ENCODE assay signal across 25 cellular contexts in genomic region chr10:35316346-35316967, GRCh38. TPM values are rescaled to one million over a fixed set of nuclear protein-coding genes. Genes with fewer than 3 reads are reported as not detected.
DNase-seq lines count a peak whose midpoint lies in the region; ATAC-seq and TF ChIP-seq lines count a peak whose summit lies in the region.
"Had no signal": no experiment of that assay in that cellular context is flagged by ENCODE, and none has a peak within 500 bp of the region (broad histone marks: within the 10 kb centered on the region; RNA-seq: fewer than 3 reads in every experiment).

No MANE protein-coding gene starts in this region.

- H3K18ac ChIP-seq in mesendoderm (ENCODE audit: low read length): no peak overlapping the region

- no peak overlapping the region for H2BK5ac ChIP-seq in mesendoderm (ENCODE audit: low read length)

- no peak overlapping the region for H3K27ac Mint-ChIP-seq in endothelial cell (ENCODE audit: unreplicated experiment)
- H3K27ac Mint-ChIP-seq: activated naive CD4-positive, alpha-beta T cell treated with anti-CD3 and anti-CD28 coated beads, Interleukin-2, amount 10 ng/mL, durations not matched to agents 7 days and 5 days; mesothelial cell of epicardium; T-helper 1 cell treated with Interleukin-12 subunit alpha and Interleukin-12 subunit beta and Interleukin-4 antibody, amounts not matched to agents 30 μg/mL and 1 μg/mL, for 36 hours had no signal

- no CpG with 5 or more reads among the region's 3 CpGs for WGBS in mesendoderm (ENCODE audit: extremely low coverage, insufficient coverage, low lambda C conversion rate)

- no peaks in the 10 kb centered on the region for H3K79me1 ChIP-seq in mesendoderm (ENCODE audit: low read length)

- H3K9me3 ChIP-seq in adipocyte (ENCODE audit: control insufficient read depth, low read length): no peaks in the 10 kb centered on the region
- H3K9me3 ChIP-seq: esophagus muscularis mucosa, Peyer's patch, SJSA1 had no signal

- DNase-seq in HCEC 1CT (peak; percentile 21), adipocyte (ENCODE audit: low read depth) (peak; percentile 36), mesendoderm (no peak), mucosa of gallbladder (ENCODE audit: low spot score) (no peak), endothelial cell (ENCODE audit: low spot score) (no peak)
- DNase-seq: activated CD4-positive, alpha-beta T cell treated with anti-CD3 and anti-CD28 coated beads, Interleukin-2, amount 50 U/mL, for 4 hours; activated naive CD4-positive, alpha-beta T cell treated with anti-CD3 and anti-CD28 coated beads, Interleukin-2, amount 10 ng/mL, durations not matched to agents 7 days and 5 days; activated T-cell treated with anti-CD3 and anti-CD28 coated beads for 4 hours; aorta; DMS79 treated with DMSO at 0.1 percent for 48 hours; effector CD4-positive, alpha-beta T cell; left colon; NCI-H82; nephron progenitor cell; Peyer's patch; stimulated activated CD4-positive, alpha-beta T cell treated with anti-CD3 and anti-CD28 coated beads, Interleukin-2, amount 100 ng/mL, for 24 hours; stomach had no signal

- no peak overlapping the region for H2BK120ac ChIP-seq in mesendoderm (ENCODE audit: low read depth, low read length)

- H3K56ac ChIP-seq in mesendoderm (ENCODE audit: low read length): no peak overlapping the region

- no peak overlapping the region for H3K4ac ChIP-seq in mesendoderm (ENCODE audit: low read depth, low read length)

- no peak for TF ChIP-seq CTCF in endothelial cell (IDR thresholded peaks at IDR 0.05; ENCODE audit: unreplicated experiment)

- H4K5ac ChIP-seq in mesendoderm (ENCODE audit: low read length): no peak overlapping the region

- H3K79me2 ChIP-seq in mesendoderm (ENCODE audit: control insufficient read depth, insufficient read depth, low read length): no peaks in the 10 kb centered on the region

- no peaks in the 10 kb centered on the region for H3K9me3 Mint-ChIP-seq in endothelial cell (ENCODE audit: unreplicated experiment)

- H3K27me3 ChIP-seq in adipocyte (replicated peaks; ENCODE audit: control insufficient read depth, insufficient read depth, low read length) (no peaks in the 10 kb centered on the region), mesendoderm (ENCODE audit: insufficient read depth, low read length, poor library complexity) (no peaks in the 10 kb centered on the region)
- H3K27me3 ChIP-seq: esophagus muscularis mucosa, Peyer's patch, SJSA1, stomach had no signal

- no peak overlapping the region for H3K27ac ChIP-seq in mesendoderm (ENCODE audit: low read depth, low read length)
- H3K27ac ChIP-seq: esophagus muscularis mucosa, Peyer's patch, SJSA1, stomach, VCaP had no signal

- no peak overlapping the region for H2AK5ac ChIP-seq in mesendoderm (ENCODE audit: low read length)

- H3K9ac ChIP-seq in adipocyte (ENCODE audit: low read length) (no peak overlapping the region), mesendoderm (ENCODE audit: low read length) (no peak overlapping the region)

- H3K23ac ChIP-seq in mesendoderm (ENCODE audit: low read length): no peak overlapping the region

- peaks cover 20% of the 10 kb centered on the region for H3K36me3 Mint-ChIP-seq in endothelial cell (ENCODE audit: low read depth, unreplicated experiment)

- no peak overlapping the region for H4K8ac ChIP-seq in mesendoderm (ENCODE audit: low read depth, low read length)

- H3K4me2 ChIP-seq in mesendoderm (ENCODE audit: low read length): no peak overlapping the region

- no peak overlapping the region for H2BK15ac ChIP-seq in mesendoderm (replicated peaks; ENCODE audit: low read depth)

- ATAC-seq in GM18868 (IDR thresholded peaks at IDR 0.05; ENCODE audit: unreplicated experiment) (peak; percentile 38), HG03103 (IDR thresholded peaks at IDR 0.05; ENCODE audit: low read depth, unreplicated experiment) (peak; percentile 53), GM18909 (IDR thresholded peaks at IDR 0.05; ENCODE audit: poor library complexity, unreplicated experiment) (no peak)
- ATAC-seq: left colon had no signal

- no peak overlapping the region for H3K4me3 ChIP-seq in adipocyte (ENCODE audit: low read length)
- H3K4me3 ChIP-seq in mesendoderm (ENCODE audit: low read length): no peak overlapping the region
- H3K4me3 ChIP-seq: esophagus muscularis mucosa, Peyer's patch, SJSA1, stomach had no signal

- H3K36me3 ChIP-seq in adipocyte (ENCODE audit: control insufficient read depth, insufficient read depth, low read length, severe bottlenecking) (peaks cover 42% of the 10 kb centered on the region), mesendoderm (ENCODE audit: control insufficient read depth, insufficient read depth, low read length) (no peaks in the 10 kb centered on the region)
- H3K36me3 ChIP-seq: Peyer's patch had no signal

- peaks cover 3% of the 10 kb centered on the region for H3K4me1 Mint-ChIP-seq in endothelial cell (ENCODE audit: unreplicated experiment)
- H3K4me1 Mint-ChIP-seq: mesothelial cell of epicardium, nephron progenitor cell had no signal

- H3K4me1 ChIP-seq in adipocyte (ENCODE audit: control insufficient read depth, insufficient read depth, low read length): no peaks in the 10 kb centered on the region
- no peaks in the 10 kb centered on the region for H3K4me1 ChIP-seq in mesendoderm (ENCODE audit: control insufficient read depth, low read depth, low read length)
- H3K4me1 ChIP-seq: esophagus muscularis mucosa had no signal

- peaks cover 2% of the 10 kb centered on the region for H3K27me3 Mint-ChIP-seq in endothelial cell (ENCODE audit: unreplicated experiment)
- H3K27me3 Mint-ChIP-seq: activated naive CD4-positive, alpha-beta T cell treated with anti-CD3 and anti-CD28 coated beads, Interleukin-2, amount 10 ng/mL, durations not matched to agents 7 days and 5 days had no signal

- no peak overlapping the region for H3K4me3 Mint-ChIP-seq in endothelial cell (ENCODE audit: unreplicated experiment)
- H3K4me3 Mint-ChIP-seq: activated naive CD4-positive, alpha-beta T cell treated with anti-CD3 and anti-CD28 coated beads, Interleukin-2, amount 10 ng/mL, durations not matched to agents 7 days and 5 days; mesothelial cell of epicardium; nephron progenitor cell; T-helper 1 cell treated with Interleukin-12 subunit alpha and Interleukin-12 subunit beta and Interleukin-4 antibody, amounts not matched to agents 30 μg/mL and 1 μg/mL, for 36 hours had no signal

RNA-seq across cellular contexts. Expression of gene CCNY, which starts 19.9 kb away (rescaled TPM):
- polyA plus RNA-seq in mesendoderm (2013, experiment 1 of 2): 36.6 TPM
- 36.9 TPM for polyA plus RNA-seq in mesendoderm (2013, experiment 2 of 2)
- total RNA-seq in mucosa of gallbladder: 69.3 TPM
- 169 TPM for total RNA-seq in endothelial cell (ENCODE audit: unreplicated experiment)

Comparison
In these comparisons a context has a peak if more than half of its experiments do, and no peak if none do; other contexts are left out.
1. DNase-seq: peak in HCEC 1CT (single experiment) and adipocyte (single experiment); none in mesendoderm (single experiment), mucosa of gallbladder (single experiment) and endothelial cell (single experiment).